12 cellular contexts compared by ENCODE assay signal in the genomic region with DNA sequence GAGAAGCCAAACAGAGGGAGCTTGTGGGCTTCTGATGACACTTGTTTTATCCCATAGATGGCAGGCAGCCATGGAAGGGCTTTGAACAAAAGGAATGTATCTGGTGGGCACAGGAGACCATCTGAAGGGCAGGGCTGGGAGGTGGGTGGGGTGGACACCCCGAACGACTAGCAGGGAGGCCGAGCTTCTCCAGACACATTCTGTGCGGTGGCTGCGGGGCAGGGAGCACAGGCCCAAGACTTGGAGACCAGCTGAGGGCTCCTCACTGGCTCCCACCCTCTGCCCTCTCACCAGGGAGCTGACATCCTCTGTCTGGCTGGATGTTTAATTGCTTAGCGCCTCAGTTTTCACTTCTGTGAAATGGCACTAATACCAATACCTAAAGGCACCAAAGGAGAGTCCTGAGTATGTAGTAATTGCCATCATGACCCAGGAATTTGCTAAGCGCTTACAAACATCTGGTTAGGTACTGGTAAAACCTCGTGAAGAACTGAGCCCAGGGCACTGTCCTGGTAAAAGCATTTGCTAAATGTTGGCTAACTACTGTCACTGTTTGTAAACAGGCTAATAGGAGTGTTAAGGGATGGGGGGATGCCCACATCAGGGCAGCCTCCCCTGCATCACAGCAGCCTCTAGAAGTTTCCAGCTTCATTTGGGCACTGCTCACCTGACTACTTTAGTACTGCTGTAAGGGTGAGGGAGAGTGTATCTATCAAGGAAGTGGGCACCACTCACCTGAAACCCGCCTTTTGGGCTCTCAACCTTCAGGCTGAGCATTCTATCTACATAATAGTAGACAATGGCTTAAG. TPM values are rescaled to one million over a fixed set of nuclear protein-coding genes. Genes with fewer than 3 reads are reported as not detected.
DNase-seq lines count a peak whose midpoint lies in the region; ATAC-seq and TF ChIP-seq lines count a peak whose summit lies in the region.
"Had no signal": no experiment of that assay in that cellular context is flagged by ENCODE, and none has a peak within 500 bp of the region (broad histone marks: within the 10 kb centered on the region; RNA-seq: fewer than 3 reads in every experiment).

No MANE protein-coding gene starts in this region.

- WGBS in heart right ventricle, 2 donors: 85 to 86% methylated on average over 9 of the region's 9 CpGs
- 96% methylated on average over 8 of the region's 9 CpGs for WGBS in mesenchymal stem cell
- WGBS in suprapubic skin: 81% methylated on average over 8 of the region's 9 CpGs

- H3K4me1 ChIP-seq in heart right ventricle (peaks cover 6 to 52% (median 32%) of the 10 kb centered on the region in 9 donors), mesenchymal stem cell (ENCODE audit: control insufficient read depth, insufficient read depth, low read depth, low read length) (peaks cover 21% of the 10 kb centered on the region), suprapubic skin (peaks cover 31% of the 10 kb centered on the region)

- H3K9ac ChIP-seq in mesenchymal stem cell (ENCODE audit: low read length): peak overlapping the region; percentile 92

- no peak overlapping the region for H3K18ac ChIP-seq in mesenchymal stem cell (ENCODE audit: low read depth in 1 of 2, low read length in 2 of 2)

- H3K79me1 ChIP-seq in mesenchymal stem cell (replicated peaks; ENCODE audit: low read length, poor library complexity, severe bottlenecking): peaks cover 21% of the 10 kb centered on the region

- DNase-seq in cardiac septum (ENCODE audit: low spot score) (peak; percentile 50), heart right ventricle (no peak), activated B cell treated with CpG ODN at 0.5 μM for 24 hours (no peak), mesenchymal stem cell (no peak), suprapubic skin (ENCODE audit: low spot score in 2 of 2) (peak in 1 of 2 donors; percentile 51), AML-193 (lab: John Stamatoyannopoulos, UW) (no peak)
- DNase-seq: activated gamma-delta T cell; cerebellar nuclear complex; PC-9; stimulated activated CD4-positive, alpha-beta T cell treated with anti-CD3 and anti-CD28 coated beads, Interleukin-12 subunit alpha, Interleukin-12 subunit beta, amount 100 ng/mL, for 4 hours had no signal

- no peak overlapping the region for H2BK5ac ChIP-seq in mesenchymal stem cell (ENCODE audit: low read depth, low read length, poor library complexity, severe bottlenecking)

- H3K27me3 ChIP-seq in heart right ventricle: no peaks in the 10 kb centered on the region
- no peaks in the 10 kb centered on the region for H3K27me3 ChIP-seq in mesenchymal stem cell (ENCODE audit: control insufficient read depth in 1 of 2, insufficient read depth in 1 of 2, low read length in 2 of 2)
- H3K27me3 ChIP-seq in suprapubic skin: no peaks in the 10 kb centered on the region

- no peak overlapping the region for H3K4ac ChIP-seq in mesenchymal stem cell (ENCODE audit: low read depth in 1 of 2, low read length in 2 of 2)

- TF ChIP-seq CTCF in heart right ventricle (IDR thresholded peaks at IDR 0.05): no peak
- TF ChIP-seq CTCF in activated B cell treated with CpG ODN at 0.5 μM for 24 hours (IDR thresholded peaks at IDR 0.05): no peak
- no peak for TF ChIP-seq CTCF in suprapubic skin (IDR thresholded peaks at IDR 0.05)

- H3K36me3 Mint-ChIP-seq in activated B cell treated with CpG ODN at 0.5 μM for 24 hours (ENCODE audit: low read depth): no peaks in the 10 kb centered on the region

- TF ChIP-seq EP300 in suprapubic skin (IDR thresholded peaks at IDR 0.05): no peak

- H4K91ac ChIP-seq in mesenchymal stem cell (ENCODE audit: low read length): no peak overlapping the region

- peaks cover 0 to 11% (median 0%) of the 10 kb centered on the region in 11 donors for H3K9me3 ChIP-seq in heart right ventricle
- H3K9me3 ChIP-seq in mesenchymal stem cell (ENCODE audit: control insufficient read depth, low read length): peaks cover 13% of the 10 kb centered on the region
- no peaks in the 10 kb centered on the region for H3K9me3 ChIP-seq in suprapubic skin

- no peaks in the 10 kb centered on the region for H3K27me3 Mint-ChIP-seq in activated B cell treated with CpG ODN at 0.5 μM for 24 hours

- CTCF ChIA-PET in activated B cell treated with CpG ODN at 0.5 μM for 24 hours (lab: Charles Lee): interaction anchor here (0.9 kb wide), 1 partner anchor 8 kb away, joined by 4 read pairs; no protein-coding TSS in a partner anchor

- POLR2A ChIA-PET in activated B cell treated with CpG ODN at 0.5 μM for 24 hours (lab: Charles Lee): interaction anchor here (2.3 kb wide), 1 partner anchor 8 kb away, joined by 38 read pairs; no protein-coding TSS in a partner anchor

- peak overlapping the region; percentile 28 for H3K4me3 Mint-ChIP-seq in activated B cell treated with CpG ODN at 0.5 μM for 24 hours

- H2AK5ac ChIP-seq in mesenchymal stem cell (ENCODE audit: low read length, severe bottlenecking): peak overlapping the region; percentile 22

- H3K23ac ChIP-seq in mesenchymal stem cell (ENCODE audit: low read length in 2 of 2): no peak overlapping the region

- H2AFZ ChIP-seq in mesenchymal stem cell (ENCODE audit: low read depth, low read length): no peak overlapping the region
- H2AFZ ChIP-seq: PC-9 had no signal

- peak overlapping the region; percentile 47 for H4K8ac ChIP-seq in mesenchymal stem cell (ENCODE audit: low read length)

- peak overlapping the region; percentile 63 for H3K27ac Mint-ChIP-seq in activated B cell treated with CpG ODN at 0.5 μM for 24 hours

- H3K36me3 ChIP-seq in heart right ventricle: no peaks in the 10 kb centered on the region
- peaks cover 3 to 4% of the 10 kb centered on the region in 2 experiments for H3K36me3 ChIP-seq in mesenchymal stem cell (ENCODE audit: control insufficient read depth in 1 of 2, insufficient read depth in 2 of 2, low read depth in 1 of 2, low read length in 2 of 2)
- no peaks in the 10 kb centered on the region for H3K36me3 ChIP-seq in suprapubic skin

- H2BK12ac ChIP-seq in mesenchymal stem cell (ENCODE audit: low read length in 2 of 2): peak overlapping the region in 1 of 2 experiments; percentile 55

- intact Hi-C loops in cardiac septum (cut with DNase I) (loop anchor here (10.0 kb wide), 2 partner anchors 439 to 479 kb away; a partner anchor contains a TSS), heart right ventricle (cut with DNase I) (no loop called here), activated B cell treated with CpG ODN at 0.5 μM for 24 hours (cut with micrococcal nuclease) (loop anchor here (10.0 kb wide), 1 partner anchor 1859 kb away; no protein-coding TSS in a partner anchor)

- ATAC-seq in heart right ventricle: no peak
- no peak for ATAC-seq in activated B cell treated with CpG ODN at 0.5 μM for 24 hours (ENCODE audit: low read depth)
- no peak for ATAC-seq in HG02610 (IDR thresholded peaks at IDR 0.05; ENCODE audit: unreplicated experiment)
- ATAC-seq in GM18873 (IDR thresholded peaks at IDR 0.05; ENCODE audit: low FRiP score, unreplicated experiment): no peak

- peak overlapping the region in 1 of 10 donors; percentile 88 for H3K4me3 ChIP-seq in heart right ventricle
- peak overlapping the region in 1 of 2 experiments; percentile 91 for H3K4me3 ChIP-seq in mesenchymal stem cell (ENCODE audit: insufficient read depth in 1 of 2, low read depth in 1 of 2, low read length in 2 of 2)
- H3K4me3 ChIP-seq in suprapubic skin: peak overlapping the region; percentile 73

- no peak overlapping the region for H2BK15ac ChIP-seq in mesenchymal stem cell (ENCODE audit: low read depth, poor library complexity, severe bottlenecking)

- H3K9me3 Mint-ChIP-seq in activated B cell treated with CpG ODN at 0.5 μM for 24 hours: no peaks in the 10 kb centered on the region

- no peak overlapping the region for H3K4me2 ChIP-seq in mesenchymal stem cell (ENCODE audit: low read length, poor library complexity, severe bottlenecking)

- peak overlapping the region in 4 of 10 donors; percentile 93 to 97 (median 96) for H3K27ac ChIP-seq in heart right ventricle
- H3K27ac ChIP-seq in mesenchymal stem cell (ENCODE audit: low read length, poor library complexity, severe bottlenecking): no peak overlapping the region
- H3K27ac ChIP-seq in suprapubic skin: no peak overlapping the region
- H3K27ac ChIP-seq: PC-9 had no signal

- peaks cover 33% of the 10 kb centered on the region for H3K4me1 Mint-ChIP-seq in activated B cell treated with CpG ODN at 0.5 μM for 24 hours

- H3K14ac ChIP-seq in mesenchymal stem cell (ENCODE audit: low read length in 2 of 2): no peak overlapping the region

- TF ChIP-seq POLR2A in suprapubic skin (IDR thresholded peaks at IDR 0.05): no peak

- no peak overlapping the region for H2BK120ac ChIP-seq in mesenchymal stem cell (ENCODE audit: low read depth, low read length)

RNA-seq across cellular contexts. Expression of a gene that starts 2.1 kb away (rescaled TPM):
- total RNA-seq in cardiac septum (24.5 TPM), heart right ventricle (10 to 100 TPM; 20.4 to 28.0 (median 23.0) TPM), activated B cell treated with CpG ODN at 0.5 μM for 24 hours (18.2 and 19.3 TPM in 2 replicates), suprapubic skin (10 to 100 TPM; 22.6 to 40.2 (median 28.4) TPM)
- 10 to 100 TPM; 13.9 to 31.3 TPM for polyA plus RNA-seq in heart right ventricle
- 13.5 TPM for polyA plus RNA-seq in mesenchymal stem cell (2013, experiment 1 of 2)
- 13.2 TPM for polyA plus RNA-seq in mesenchymal stem cell (2013, experiment 2 of 2)

Comparison
In these comparisons a context has a peak if more than half of its experiments do, and no peak if none do; other contexts are left out.
1. intact Hi-C loops: an anchor here in cardiac septum (10.0 kb wide) and activated B cell treated with CpG ODN at 0.5 μM for 24 hours (10.0 kb wide); none called in heart right ventricle.